Comparison of ENCODE assay signal across 19 cellular contexts in the genomic region with DNA sequence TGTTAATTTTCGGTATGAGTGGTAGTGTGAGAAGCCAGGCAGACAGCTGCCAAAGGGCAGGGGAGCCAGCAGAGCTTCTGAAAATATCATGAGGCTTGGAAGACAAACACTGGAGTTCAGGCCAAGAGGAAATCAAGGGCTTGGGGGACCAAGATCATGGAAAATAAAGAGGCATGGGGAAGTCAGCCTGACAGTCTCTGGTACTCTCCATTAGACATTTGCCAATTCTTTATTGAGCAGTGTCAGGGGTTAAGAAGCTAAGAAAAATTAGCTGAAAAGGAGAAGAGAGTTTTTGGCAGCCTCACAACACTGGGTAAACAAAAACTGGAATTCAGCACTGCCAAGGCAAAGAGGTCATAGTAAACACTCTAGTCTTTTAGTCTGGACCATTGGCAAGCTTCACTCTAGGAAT.
DNase-seq lines count a peak whose midpoint lies in the region; ATAC-seq, FAIRE-seq and TF ChIP-seq lines count a peak whose summit lies in the region.
"Had no signal": no experiment of that assay in that cellular context is flagged by ENCODE, and none has a peak within 500 bp of the region (broad histone marks: within the 10 kb centered on the region; RNA-seq: fewer than 3 reads in every experiment).

No MANE protein-coding gene starts in this region.

- H3K9ac ChIP-seq in adipocyte (ENCODE audit: low read length) (no peak overlapping the region), subcutaneous abdominal adipose tissue (ENCODE audit: low read length in 5 of 5) (no peak overlapping the region)
- H3K9ac ChIP-seq: BLaER1 had no signal

- no peaks in the 10 kb centered on the region for H3K4me1 Mint-ChIP-seq in activated T-cell treated with anti-CD3 and anti-CD28 coated beads, Interleukin-2, amount 50 U/mL, for 4 hours (ENCODE audit: low read depth)
- H3K4me1 Mint-ChIP-seq: activated B cell treated with CpG ODN at 0.5 μM for 24 hours; activated CD8-positive, alpha-beta memory T cell treated with anti-CD3 and anti-CD28 coated beads, Interleukin-2, amount 10 ng/mL, durations not matched to agents 7 days and 5 days had no signal

- no peaks in the 10 kb centered on the region for H3K9me3 Mint-ChIP-seq in activated T-cell treated with anti-CD3 and anti-CD28 coated beads, Interleukin-2, amount 50 U/mL, for 4 hours
- H3K9me3 Mint-ChIP-seq: activated B cell treated with CpG ODN at 0.5 μM for 24 hours; activated naive CD4-positive, alpha-beta T cell treated with anti-CD3 and anti-CD28 coated beads for 36 hours had no signal

- DNase-seq in NCI-H1105 (lab: John Stamatoyannopoulos, UW) (peak; percentile 47), adipocyte (ENCODE audit: low read depth) (peak; percentile 41), inferior parietal cortex (ENCODE audit: extremely low spot score) (peak; percentile 23), D721Med (ENCODE audit: insufficient read length, low spot score) (no peak), NCI-H2107 treated with DMSO at 0.1 percent for 48 hours (lab: John Stamatoyannopoulos, UW; ENCODE audit: unreplicated experiment) (no peak), NOMO-1 treated with dmso at 0.1 percent for 144 hours (lab: John Stamatoyannopoulos, UW; ENCODE audit: unreplicated experiment) (no peak)
- DNase-seq in activated T-cell treated with anti-CD3 and anti-CD28 coated beads, Interleukin-2, amount 50 U/mL, for 4 hours = no peak
- DNase-seq: activated B cell treated with CpG ODN at 0.5 μM for 24 hours; activated CD8-positive, alpha-beta memory T cell treated with anti-CD3 and anti-CD28 coated beads, Interleukin-2, amount 10 ng/mL, durations not matched to agents 7 days and 5 days; activated naive CD4-positive, alpha-beta T cell treated with anti-CD3 and anti-CD28 coated beads for 36 hours; Kasumi-1; NCI-H187 treated with DMSO at 0.1 percent for 48 hours; posterior cingulate gyrus; T-helper 1 cell had no signal

- no peaks in the 10 kb centered on the region for H3K36me3 Mint-ChIP-seq in activated T-cell treated with anti-CD3 and anti-CD28 coated beads, Interleukin-2, amount 50 U/mL, for 4 hours (ENCODE audit: insufficient read depth)
- H3K36me3 Mint-ChIP-seq: activated CD8-positive, alpha-beta memory T cell treated with anti-CD3 and anti-CD28 coated beads, Interleukin-2, amount 10 ng/mL, durations not matched to agents 7 days and 5 days had no signal

- H3K27ac ChIP-seq in subcutaneous abdominal adipose tissue (ENCODE audit: low read depth, low read length) = peak overlapping the region; percentile 20
- H3K27ac ChIP-seq: BLaER1, gastroesophageal sphincter, HL-60 had no signal

- no peak overlapping the region for H3K4me3 Mint-ChIP-seq in activated T-cell treated with anti-CD3 and anti-CD28 coated beads, Interleukin-2, amount 50 U/mL, for 4 hours
- H3K4me3 Mint-ChIP-seq: activated B cell treated with CpG ODN at 0.5 μM for 24 hours; activated CD8-positive, alpha-beta memory T cell treated with anti-CD3 and anti-CD28 coated beads, Interleukin-2, amount 10 ng/mL, durations not matched to agents 7 days and 5 days; activated naive CD4-positive, alpha-beta T cell treated with anti-CD3 and anti-CD28 coated beads for 36 hours had no signal

- no peak overlapping the region for H3K4me3 ChIP-seq in adipocyte (ENCODE audit: low read length)
- no peak overlapping the region for H3K4me3 ChIP-seq in subcutaneous abdominal adipose tissue (ENCODE audit: low read depth in 1 of 5, low read length in 5 of 5)
- H3K4me3 ChIP-seq: BLaER1, gastroesophageal sphincter, thoracic aorta had no signal

- H3K9me3 ChIP-seq in adipocyte (ENCODE audit: control insufficient read depth, low read length) (no peaks in the 10 kb centered on the region), subcutaneous abdominal adipose tissue (ENCODE audit: control insufficient read depth in 5 of 5, low read length in 5 of 5) (no peaks in the 10 kb centered on the region)
- H3K9me3 ChIP-seq: BLaER1, gastroesophageal sphincter, thoracic aorta had no signal

- H3K27me3 ChIP-seq in adipocyte (replicated peaks; ENCODE audit: control insufficient read depth, insufficient read depth, low read length) (no peaks in the 10 kb centered on the region), subcutaneous abdominal adipose tissue (ENCODE audit: control insufficient read depth in 5 of 5, insufficient read depth in 4 of 5, low read length in 5 of 5) (no peaks in the 10 kb centered on the region)
- H3K27me3 ChIP-seq: BLaER1, gastroesophageal sphincter had no signal

- no peaks in the 10 kb centered on the region for H3K36me3 ChIP-seq in adipocyte (ENCODE audit: control insufficient read depth, insufficient read depth, low read length, severe bottlenecking)
- no peaks in the 10 kb centered on the region for H3K36me3 ChIP-seq in subcutaneous abdominal adipose tissue (ENCODE audit: control insufficient read depth in 5 of 5, insufficient read depth in 5 of 5, low read length in 5 of 5)
- H3K36me3 ChIP-seq: BLaER1, gastroesophageal sphincter, thoracic aorta had no signal

- H3K4me1 ChIP-seq in adipocyte (ENCODE audit: control insufficient read depth, insufficient read depth, low read length) (peaks cover 21% of the 10 kb centered on the region), subcutaneous abdominal adipose tissue (ENCODE audit: control insufficient read depth in 5 of 5, insufficient read depth in 5 of 5, low read length in 5 of 5) (peaks cover 0 to 27% (median 21%) of the 10 kb centered on the region in 5 donors)
- H3K4me1 ChIP-seq: BLaER1 had no signal

- FAIRE-seq in D721Med (lab: Jason Lieb, UNC) = no peak

- TF ChIP-seq CTCF in D721Med (IDR thresholded peaks at IDR 0.05; ENCODE audit: insufficient read depth, missing control alignments) = no peak

- no peak for ATAC-seq in activated T-cell treated with anti-CD3 and anti-CD28 coated beads, Interleukin-2, amount 50 U/mL, for 4 hours
- ATAC-seq: activated CD8-positive, alpha-beta memory T cell treated with anti-CD3 and anti-CD28 coated beads, Interleukin-2, amount 10 ng/mL, durations not matched to agents 7 days and 5 days; gastroesophageal sphincter had no signal

- no peaks in the 10 kb centered on the region for H3K27me3 Mint-ChIP-seq in activated T-cell treated with anti-CD3 and anti-CD28 coated beads, Interleukin-2, amount 50 U/mL, for 4 hours (ENCODE audit: low read depth)
- H3K27me3 Mint-ChIP-seq: activated CD8-positive, alpha-beta memory T cell treated with anti-CD3 and anti-CD28 coated beads, Interleukin-2, amount 10 ng/mL, durations not matched to agents 7 days and 5 days had no signal

Comparison
In these comparisons a context has a peak if more than half of its experiments do, and no peak if none do; other contexts are left out.
1. DNase-seq: peak in NCI-H1105 (single experiment), adipocyte (single experiment) and inferior parietal cortex (single experiment); none in activated T-cell treated with anti-CD3 and anti-CD28 coated beads, Interleukin-2, amount 50 U/mL, for 4 hours (single experiment), D721Med (single experiment), NCI-H2107 treated with DMSO at 0.1 percent for 48 hours (single experiment) and NOMO-1 treated with dmso at 0.1 percent for 144 hours (single experiment).